ENCODE assay signal across 8 cellular contexts in the genomic region with DNA sequence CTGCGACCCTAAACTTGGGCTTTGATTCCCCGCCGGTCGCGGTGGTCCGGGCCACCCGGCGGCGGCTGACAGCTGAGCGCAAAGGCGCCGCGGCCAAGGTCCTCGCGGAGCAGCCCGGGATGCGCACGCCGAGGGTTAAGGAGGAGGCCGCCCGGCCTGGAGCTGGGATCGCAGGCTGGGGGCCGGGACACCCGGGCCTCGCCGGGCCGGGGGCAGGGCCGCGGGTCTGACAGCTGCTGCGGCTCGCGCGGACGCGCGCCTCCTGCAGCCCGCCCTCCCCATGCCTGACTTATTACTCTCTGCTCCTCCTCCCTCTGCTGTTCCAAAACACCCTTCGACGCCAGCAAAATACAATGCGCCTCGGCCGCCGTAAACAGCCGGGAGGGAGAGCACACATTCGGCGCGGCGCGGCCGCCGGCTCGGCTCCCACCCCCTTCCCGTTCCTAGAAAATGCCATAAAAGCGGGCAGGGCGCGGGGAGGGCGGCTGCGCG. TPM values are rescaled to one million over a fixed set of nuclear protein-coding genes. Genes with fewer than 3 reads are reported as not detected.
DNase-seq lines count a peak whose midpoint lies in the region; ATAC-seq lines count a peak whose summit lies in the region.

No MANE protein-coding gene starts in this region.

- H3K27ac ChIP-seq in mesodermal cell (ENCODE audit: low read depth, low read length, severe bottlenecking), result peak overlapping the region; percentile 73

- no peaks in the 10 kb centered on the region for H3K36me3 ChIP-seq in mesodermal cell (ENCODE audit: control insufficient read depth, insufficient read depth, low read length)

- H3K4me1 ChIP-seq in mesodermal cell (ENCODE audit: control insufficient read depth, insufficient read depth, low read length, poor library complexity, severe bottlenecking), result peaks cover 11% of the 10 kb centered on the region

- ATAC-seq in HG02973 (IDR thresholded peaks at IDR 0.05; ENCODE audit: unreplicated experiment), result peak; percentile 35
- ATAC-seq in GM18868 (IDR thresholded peaks at IDR 0.05; ENCODE audit: unreplicated experiment), result no peak

- 0 to 1% methylated on average over 34 to 55 of the region's 59 CpGs for WGBS in mesodermal cell (ENCODE audit: insufficient coverage in 2 of 2), 2 experiments

- no peaks in the 10 kb centered on the region for H3K9me3 ChIP-seq in mesodermal cell (ENCODE audit: control insufficient read depth, low read length)

- DNase-seq in NCI-H69 (lab: John Stamatoyannopoulos, UW), result peak; percentile 70
- DNase-seq in activated T-cell treated with anti-CD3 and anti-CD28 coated beads for 1 hour (ENCODE audit: low read depth), result peak; percentile 52
- peak; percentile 27 for DNase-seq in epidermal melanocyte (ENCODE audit: insufficient read length, low spot score)
- DNase-seq in stimulated activated CD8-positive, alpha-beta memory T cell treated with anti-CD3 and anti-CD28 coated beads, Interleukin-2, amount 100 ng/mL, for 48 hours (ENCODE audit: low read depth in 2 of 2), result peak; percentile 35 to 44

- H3K4me3 ChIP-seq in GM08714 (ENCODE audit: low read length), result peak overlapping the region; percentile 45; the same call in 1 of the 2 replicates
- H3K4me3 ChIP-seq in mesodermal cell (ENCODE audit: extremely low read depth, insufficient read depth, low read length, poor library complexity, severe bottlenecking), result peak overlapping the region; percentile 67

RNA-seq across cellular contexts. Expression of gene BACH2, which starts 0.7 kb away (rescaled TPM):
- polyA plus RNA-seq in mesodermal cell (2013, experiment 1 of 2), result 7.2 TPM
- 5.3 TPM for polyA plus RNA-seq in mesodermal cell (2013, experiment 2 of 2)
